Comparison of ENCODE assay signal across 34 cellular contexts in the genomic region with DNA sequence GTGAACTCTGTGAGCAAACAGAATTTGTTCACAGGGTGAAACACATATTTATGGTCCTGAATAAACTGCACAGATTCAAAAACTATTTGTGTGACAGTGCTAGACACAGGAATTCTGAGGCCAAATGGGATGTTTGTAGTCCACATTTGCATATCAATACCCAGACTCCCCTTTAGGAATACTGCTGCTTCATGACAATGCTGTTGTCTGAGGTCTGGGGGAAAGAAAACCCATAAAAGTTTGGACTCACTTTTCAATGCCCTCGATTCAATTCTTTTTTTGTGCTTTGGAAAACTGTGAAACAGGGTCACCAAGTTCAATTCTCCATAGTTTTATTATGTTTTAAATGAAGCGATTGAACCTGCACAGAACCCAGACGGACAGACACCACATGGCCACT.
"Had no signal": no experiment of that assay in that cellular context is flagged by ENCODE, and none has a peak within 500 bp of the region (broad histone marks: within the 10 kb centered on the region; RNA-seq: fewer than 3 reads in every experiment).

No MANE protein-coding gene starts in this region.

- H3K4me3 ChIP-seq: PC-9 had no signal

- H2AFZ ChIP-seq: PC-9 had no signal

- H3K4me3 Mint-ChIP-seq: activated CD4-positive, alpha-beta memory T cell treated with anti-CD3 and anti-CD28 coated beads, Interleukin-2, amount 10 ng/mL, durations not matched to agents 7 days and 5 days; activated CD8-positive, alpha-beta memory T cell treated with anti-CD3 and anti-CD28 coated beads, Interleukin-2, amount 10 ng/mL, durations not matched to agents 7 days and 5 days; activated naive CD4-positive, alpha-beta T cell treated with anti-CD3 and anti-CD28 coated beads, Interleukin-2, amount 50 U/mL, for 24 hours; activated naive CD8-positive, alpha-beta T cell treated with anti-CD3 and anti-CD28 coated beads, Interleukin-2, amount 10 ng/mL, durations not matched to agents 7 days and 5 days; activated T-cell treated with anti-CD3 and anti-CD28 coated beads, Interleukin-2, amount 50 U/mL, for 72 hours; brain had no signal

- H3K27ac ChIP-seq: PC-9, VCaP had no signal

- H3K9me3 Mint-ChIP-seq: activated CD4-positive, alpha-beta memory T cell treated with anti-CD3 and anti-CD28 coated beads, Interleukin-2, amount 10 ng/mL, durations not matched to agents 7 days and 5 days; activated naive CD4-positive, alpha-beta T cell treated with anti-CD3 and anti-CD28 coated beads, Interleukin-2, amount 50 U/mL, for 24 hours; activated naive CD8-positive, alpha-beta T cell treated with anti-CD3 and anti-CD28 coated beads, Interleukin-2, amount 10 ng/mL, durations not matched to agents 7 days and 5 days; activated T-cell treated with anti-CD3 and anti-CD28 coated beads, Interleukin-2, amount 50 U/mL, for 72 hours; activated T-helper 2 cell treated with anti-CD3 and anti-CD28 coated beads, Interferon-gamma antibody, Interleukin-2, Interleukin-4, amounts not matched to agents 10 μg/mL and 5 μg/mL and 100 μg/mL, durations not matched to agents 14 hours and 24 hours and 36 hours; brain had no signal

- ATAC-seq: activated CD8-positive, alpha-beta memory T cell treated with anti-CD3 and anti-CD28 coated beads, Interleukin-2, amount 10 ng/mL, durations not matched to agents 7 days and 5 days; activated T-cell treated with anti-CD3 and anti-CD28 coated beads, Interleukin-2, amount 50 U/mL, for 72 hours had no signal

- DNase-seq: activated CD4-positive, alpha-beta memory T cell treated with anti-CD3 and anti-CD28 coated beads, Interleukin-2, amount 10 ng/mL, durations not matched to agents 7 days and 5 days; activated CD4-positive, alpha-beta T cell treated with anti-CD3 and anti-CD28 coated beads for 1 hour; activated CD4-positive, alpha-beta T cell treated with anti-CD3 and anti-CD28 coated beads for 48 hours; activated CD4-positive, CD25-positive, alpha-beta regulatory T cell; activated CD8-positive, alpha-beta memory T cell treated with anti-CD3 and anti-CD28 coated beads for 24 hours; activated CD8-positive, alpha-beta memory T cell treated with anti-CD3 and anti-CD28 coated beads, Interleukin-2, amount 10 ng/mL, durations not matched to agents 7 days and 5 days; activated gamma-delta T cell; activated naive CD4-positive, alpha-beta T cell treated with Interleukin-2 at 50 U/mL for 16 hours; activated naive CD8-positive, alpha-beta T cell treated with anti-CD3 and anti-CD28 coated beads, Interleukin-2, amount 10 ng/mL, durations not matched to agents 7 days and 5 days; activated T-cell treated with anti-CD3 and anti-CD28 coated beads, Interleukin-2, amount 50 U/mL, for 1 hour; activated T-cell treated with anti-CD3 and anti-CD28 coated beads, Interleukin-2, amount 50 U/mL, for 72 hours; amygdala; caudate nucleus; cerebellar nuclear complex; NCI-H1092 treated with DMSO at 0.1 percent for 48 hours; NCI-H146; NCI-H187; NCI-H2029 treated with DMSO at 0.1 percent for 48 hours; NCI-H2107; NCI-H2171; NCI-H510A; NCI-H526; NCI-H748 treated with DMSO at 0.1 percent for 48 hours; NK-92 treated with Interleukin-12 subunit alpha and Interleukin-12 subunit beta, amount 100 ng/mL, for 24 hours; PC-9; Right ventricle myocardium superior; SW 1271; T-helper 1 cell; T-helper 2 cell; T-helper 9 cell had no signal

- H3K4me2 ChIP-seq: PC-9 had no signal

- H3K4me1 Mint-ChIP-seq: activated CD4-positive, alpha-beta memory T cell treated with anti-CD3 and anti-CD28 coated beads, Interleukin-2, amount 10 ng/mL, durations not matched to agents 7 days and 5 days; activated CD8-positive, alpha-beta memory T cell treated with anti-CD3 and anti-CD28 coated beads, Interleukin-2, amount 10 ng/mL, durations not matched to agents 7 days and 5 days; activated naive CD4-positive, alpha-beta T cell treated with anti-CD3 and anti-CD28 coated beads, Interleukin-2, amount 50 U/mL, for 24 hours; activated naive CD8-positive, alpha-beta T cell treated with anti-CD3 and anti-CD28 coated beads, Interleukin-2, amount 10 ng/mL, durations not matched to agents 7 days and 5 days had no signal

- H3K36me3 Mint-ChIP-seq: activated CD8-positive, alpha-beta memory T cell treated with anti-CD3 and anti-CD28 coated beads, Interleukin-2, amount 10 ng/mL, durations not matched to agents 7 days and 5 days; activated naive CD4-positive, alpha-beta T cell treated with anti-CD3 and anti-CD28 coated beads, Interleukin-2, amount 50 U/mL, for 24 hours; activated naive CD8-positive, alpha-beta T cell treated with anti-CD3 and anti-CD28 coated beads, Interleukin-2, amount 10 ng/mL, durations not matched to agents 7 days and 5 days; brain had no signal

- H3K27ac Mint-ChIP-seq: activated CD4-positive, alpha-beta memory T cell treated with anti-CD3 and anti-CD28 coated beads, Interleukin-2, amount 10 ng/mL, durations not matched to agents 7 days and 5 days; activated CD8-positive, alpha-beta memory T cell treated with anti-CD3 and anti-CD28 coated beads, Interleukin-2, amount 10 ng/mL, durations not matched to agents 7 days and 5 days; activated naive CD4-positive, alpha-beta T cell treated with anti-CD3 and anti-CD28 coated beads, Interleukin-2, amount 50 U/mL, for 24 hours; activated naive CD8-positive, alpha-beta T cell treated with anti-CD3 and anti-CD28 coated beads, Interleukin-2, amount 10 ng/mL, durations not matched to agents 7 days and 5 days; activated T-helper 2 cell treated with anti-CD3 and anti-CD28 coated beads, Interferon-gamma antibody, Interleukin-2, Interleukin-4, amounts not matched to agents 10 μg/mL and 5 μg/mL and 100 μg/mL, durations not matched to agents 14 hours and 24 hours and 36 hours had no signal

- H3K27me3 Mint-ChIP-seq: activated CD8-positive, alpha-beta memory T cell treated with anti-CD3 and anti-CD28 coated beads, Interleukin-2, amount 10 ng/mL, durations not matched to agents 7 days and 5 days; activated naive CD4-positive, alpha-beta T cell treated with anti-CD3 and anti-CD28 coated beads, Interleukin-2, amount 50 U/mL, for 24 hours had no signal
